ENCODE assay signal across 26 cellular contexts in the genomic region with DNA sequence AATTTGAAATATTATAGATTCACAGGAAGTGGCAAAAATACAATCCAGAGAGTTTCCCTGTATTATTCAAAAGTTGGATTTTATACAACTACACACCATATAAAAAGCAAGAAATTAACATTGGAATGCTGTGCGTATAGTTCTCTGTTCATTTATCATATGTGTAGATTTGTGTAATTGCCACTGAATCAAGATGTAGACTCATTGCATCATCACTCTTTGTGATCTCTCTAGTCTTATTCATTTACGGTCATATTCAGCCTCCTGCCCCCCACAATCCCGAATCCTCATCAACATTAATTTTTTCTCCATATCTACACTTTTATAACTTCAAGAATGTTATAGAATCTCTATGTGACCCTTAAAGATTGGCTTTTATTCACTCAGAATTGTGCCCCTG.
"Had no signal": no experiment of that assay in that cellular context is flagged by ENCODE, and none has a peak within 500 bp of the region (broad histone marks: within the 10 kb centered on the region; RNA-seq: fewer than 3 reads in every experiment).

No MANE protein-coding gene starts in this region.

- H3K27me3 ChIP-seq: ovary, right atrium auricular region, right lobe of liver had no signal

- H3K4me1 ChIP-seq: lower lobe of right lung, right atrium auricular region, right lobe of liver, tibial artery had no signal

- H3K9me3 ChIP-seq: left lung, lower lobe of right lung, ovary, right atrium auricular region, right lobe of liver, suprapubic skin, thoracic aorta, tibial artery, upper lobe of right lung had no signal

- H3K4me3 Mint-ChIP-seq: immature natural killer cell; naive B cell; natural killer cell; stimulated activated naive B cell treated with anti-CD40 and anti-IgM and Interleukin-4, amounts not matched to agents 10 μg/mL and 1 μg/mL and 100 μg/mL, for 72 hours had no signal

- H3K4me1 Mint-ChIP-seq: immature natural killer cell; naive B cell; stimulated activated naive B cell treated with anti-CD40 and anti-IgM and Interleukin-4, amounts not matched to agents 10 μg/mL and 1 μg/mL and 100 μg/mL, for 72 hours had no signal

- H3K36me3 ChIP-seq: left lung, lower lobe of right lung, ovary, right atrium auricular region, right lobe of liver, suprapubic skin, thoracic aorta, tibial artery, upper lobe of right lung had no signal

- H3K27ac ChIP-seq: left lung, lower lobe of right lung, ovary, right atrium auricular region, right lobe of liver, suprapubic skin, thoracic aorta, tibial artery, upper lobe of right lung had no signal

- H3K27ac Mint-ChIP-seq: immature natural killer cell; naive B cell; natural killer cell; progenitor cell of endocrine pancreas; stimulated activated naive B cell treated with anti-CD40 and anti-IgM and Interleukin-4, amounts not matched to agents 10 μg/mL and 1 μg/mL and 100 μg/mL, for 72 hours had no signal

- H3K4me3 ChIP-seq: left lung, lower lobe of right lung, ovary, right atrium auricular region, right lobe of liver, smooth muscle cell, suprapubic skin, thoracic aorta, tibial artery, upper lobe of right lung had no signal

- H3K9me3 Mint-ChIP-seq: immature natural killer cell; natural killer cell; nephron progenitor cell; stimulated activated naive B cell treated with anti-CD40 and anti-IgM and Interleukin-4, amounts not matched to agents 10 μg/mL and 1 μg/mL and 100 μg/mL, for 72 hours had no signal

- DNase-seq: hippocampal formation; immature natural killer cell; kidney; left colon; left lung; lower lobe of right lung; mammary epithelial cell; mesenchymal stem cell; naive B cell; natural killer cell; ovary; right lobe of liver; stimulated activated CD4-positive, alpha-beta T cell treated with anti-CD3 and anti-CD28 coated beads, Interleukin-1b, Interleukin-23, amount 100 ng/mL, for 48 hours; stimulated activated CD4-positive, alpha-beta T cell treated with anti-CD3 and anti-CD28 coated beads, Interleukin-2, amount 100 ng/mL, for 48 hours; stimulated activated CD4-positive, alpha-beta T cell treated with anti-CD3 and anti-CD28 coated beads, Interleukin-4, amount 100 ng/mL, for 4 hours; stimulated activated CD8-positive, alpha-beta memory T cell treated with anti-CD3 and anti-CD28 coated beads, Interleukin-4, amount 100 ng/mL, for 48 hours; stimulated activated naive B cell treated with anti-CD40 and anti-IgM and Interleukin-4, amounts not matched to agents 10 μg/mL and 1 μg/mL and 100 μg/mL, for 72 hours; stimulated activated naive CD8-positive, alpha-beta T cell treated with anti-CD3 and anti-CD28 coated beads, Interleukin-15, Interleukin-2, amounts not matched to agents 100 U/mL and 50 U/mL, for 24 hours; tibial artery; upper lobe of right lung had no signal

- H3K4me2 ChIP-seq: smooth muscle cell had no signal

- ATAC-seq: left colon; left lung; lower lobe of right lung; natural killer cell; right lobe of liver; stimulated activated naive B cell treated with anti-CD40 and anti-IgM and Interleukin-4, amounts not matched to agents 10 μg/mL and 1 μg/mL and 100 μg/mL, for 72 hours; stimulated activated naive CD8-positive, alpha-beta T cell treated with anti-CD3 and anti-CD28 coated beads, Interleukin-15, Interleukin-2, amounts not matched to agents 100 U/mL and 50 U/mL, for 24 hours had no signal

- H3K36me3 Mint-ChIP-seq: immature natural killer cell; naive B cell; natural killer cell; stimulated activated naive B cell treated with anti-CD40 and anti-IgM and Interleukin-4, amounts not matched to agents 10 μg/mL and 1 μg/mL and 100 μg/mL, for 72 hours had no signal
